Comparison of ENCODE assay signal across 22 cellular contexts in the genomic region with DNA sequence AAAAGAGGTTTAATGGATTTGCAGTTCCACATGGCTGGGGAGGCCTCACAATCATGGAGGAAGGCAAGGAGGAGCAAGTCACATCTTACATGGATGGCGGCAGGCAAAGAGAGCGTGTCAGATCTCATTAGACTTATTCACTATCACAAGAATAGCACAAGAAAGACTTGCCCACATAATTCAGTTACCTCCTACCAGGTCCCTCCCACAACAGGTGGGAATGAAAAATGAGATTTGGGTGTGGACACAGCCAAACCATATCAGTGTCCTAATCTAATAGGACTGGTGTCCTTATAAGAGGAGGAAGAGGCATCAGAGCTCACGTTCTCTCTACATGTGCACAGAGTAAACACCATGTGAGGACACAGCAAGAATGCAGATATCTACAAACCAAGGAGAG.
"Had no signal": no experiment of that assay in that cellular context is flagged by ENCODE, and none has a peak within 500 bp of the region (broad histone marks: within the 10 kb centered on the region; RNA-seq: fewer than 3 reads in every experiment).

No MANE protein-coding gene starts in this region.

- H3K4me3 ChIP-seq: SJSA1, SK-N-MC had no signal

- H3K4me2 ChIP-seq: KMS-11 had no signal

- H3K27ac ChIP-seq: KMS-11, SJSA1, SK-N-MC had no signal

- H3K9ac ChIP-seq: KMS-11 had no signal

- DNase-seq: IMR-90, Kasumi-1, MM.1S, NCI-H1092 treated with DMSO at 0.1 percent for 48 hours, NCI-H1436, NCI-H187, NCI-H2029, NCI-H2081 treated with DMSO at 0.1 percent for 48 hours, NCI-H2171, NCI-H226, NCI-H446, NCI-H510A, NCI-H524 treated with DMSO at 0.1 percent for 48 hours, NCI-H69, NCI-H774, Right ventricle myocardium superior, RPMI8226, SIG-M5 had no signal

- H3K36me3 ChIP-seq: SJSA1 had no signal

- FAIRE-seq: RCC 7860 had no signal

- H3K27me3 ChIP-seq: SJSA1 had no signal
